1 cellular context compared by ENCODE assay signal in the genomic region with DNA sequence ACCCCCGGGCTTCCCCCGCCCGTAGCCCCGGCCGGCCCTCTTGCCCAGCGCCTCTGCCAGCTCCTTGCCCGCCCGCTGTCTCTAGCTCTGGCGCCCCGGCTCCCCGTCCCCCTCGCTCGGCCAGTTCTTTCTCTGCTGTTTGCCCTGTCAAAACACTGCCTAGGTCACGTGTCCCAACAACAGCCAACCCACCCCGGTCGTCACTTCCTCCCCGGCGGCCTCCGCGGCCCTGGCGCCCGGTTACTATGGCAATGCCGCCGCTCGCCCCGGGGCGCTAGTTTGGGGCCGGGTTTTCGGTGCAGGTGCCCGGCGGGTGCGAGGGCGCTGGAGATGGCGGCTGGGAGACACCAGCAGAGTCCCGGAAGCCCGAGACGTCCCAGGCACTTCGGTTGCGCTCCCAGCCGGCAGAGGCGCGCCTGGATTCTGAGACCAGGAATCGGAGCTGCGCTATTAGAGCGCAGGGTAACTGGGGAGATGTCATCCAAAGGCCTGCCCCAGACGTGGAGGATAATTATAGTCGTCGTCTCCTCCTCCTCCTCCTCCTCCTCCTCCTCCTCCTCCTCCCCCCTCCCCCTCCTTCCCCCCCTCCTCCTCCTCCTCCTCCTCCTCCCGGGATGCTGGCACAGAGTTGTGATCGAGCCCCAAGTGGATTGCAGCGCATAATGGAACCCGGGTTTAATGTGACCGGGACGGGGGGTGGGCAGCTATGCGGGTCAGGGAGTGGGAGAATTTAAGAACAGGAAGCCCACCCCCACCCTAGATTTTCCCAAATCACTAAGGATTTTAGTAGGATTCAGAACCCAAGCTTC.
TF ChIP-seq lines count a peak whose summit lies in the region.

A gene with protein sequence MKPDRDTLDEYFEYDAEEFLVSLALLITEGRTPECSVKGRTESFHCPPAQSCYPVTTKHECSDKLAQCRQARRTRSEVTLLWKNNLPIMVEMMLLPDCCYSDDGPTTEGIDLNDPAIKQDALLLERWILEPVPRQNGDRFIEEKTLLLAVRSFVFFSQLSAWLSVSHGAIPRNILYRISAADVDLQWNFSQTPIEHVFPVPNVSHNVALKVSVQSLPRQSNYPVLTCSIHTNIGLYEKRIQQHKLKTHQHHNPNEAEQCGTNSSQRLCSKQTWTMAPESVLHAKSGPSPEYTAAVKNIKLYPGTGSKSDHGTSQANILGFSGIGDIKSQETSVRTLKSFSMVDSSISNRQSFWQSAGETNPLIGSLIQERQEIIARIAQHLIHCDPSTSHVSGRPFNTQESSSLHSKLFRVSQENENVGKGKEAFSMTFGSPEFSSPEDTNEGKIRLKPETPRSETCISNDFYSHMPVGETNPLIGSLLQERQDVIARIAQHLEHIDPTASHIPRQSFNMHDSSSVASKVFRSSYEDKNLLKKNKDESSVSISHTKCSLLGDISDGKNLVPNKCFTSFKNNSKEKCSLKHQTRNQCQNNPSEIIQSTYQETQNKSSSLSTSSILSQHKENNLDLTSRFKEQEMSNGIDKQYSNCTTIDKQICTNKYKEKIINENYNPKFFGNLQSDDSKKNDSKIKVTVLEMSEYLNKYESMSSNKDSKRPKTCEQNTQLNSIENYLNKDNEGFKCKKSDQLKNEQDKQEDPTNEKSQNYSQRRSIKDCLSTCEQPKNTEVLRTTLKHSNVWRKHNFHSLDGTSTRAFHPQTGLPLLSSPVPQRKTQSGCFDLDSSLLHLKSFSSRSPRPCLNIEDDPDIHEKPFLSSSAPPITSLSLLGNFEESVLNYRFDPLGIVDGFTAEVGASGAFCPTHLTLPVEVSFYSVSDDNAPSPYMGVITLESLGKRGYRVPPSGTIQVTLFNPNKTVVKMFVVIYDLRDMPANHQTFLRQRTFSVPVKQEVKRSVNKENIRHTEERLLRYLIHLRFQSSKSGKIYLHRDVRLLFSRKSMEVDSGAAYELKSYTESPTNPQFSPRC (minus strand): TSS at position 157 of the 809 bp plus-strand sequence. CDS start 1,367 bp downstream, outside the sequence.

TF ChIP-seq in HEK293, 187 proteins besides CTCF, POLR2A, EP300 and RAD21 (continued from another document):
- peak; percentile 86 for TF ChIP-seq HIC1 (tag by site-specific recombination; IDR thresholded peaks at IDR 0.05)
- no peak for TF ChIP-seq KLF16 (tag by site-specific recombination; IDR thresholded peaks at IDR 0.05)
- no peak for TF ChIP-seq TCF7L2 (IDR thresholded peaks at IDR 0.05; ENCODE audit: borderline replicate concordance, low read depth, low read length)
- no peak for TF ChIP-seq ZNF670 (tag by site-specific recombination; IDR thresholded peaks at IDR 0.05; ENCODE audit: low read depth)
- TF ChIP-seq ZNF211 (tag by site-specific recombination; IDR thresholded peaks at IDR 0.05; ENCODE audit: low read depth), result no peak
- peak; percentile 51; the same call in 1 of the 2 replicates for TF ChIP-seq ZNF76 (tag by site-specific recombination; IDR thresholded peaks at IDR 0.05; ENCODE audit: borderline replicate concordance, low read depth)
- peak; percentile 39 for TF ChIP-seq ZIC2 (tag by site-specific recombination; IDR thresholded peaks at IDR 0.05)
- TF ChIP-seq ZNF549 (tag by site-specific recombination; IDR thresholded peaks at IDR 0.05), result no peak
- peak; percentile 79 for TF ChIP-seq ZBTB17 (tag by site-specific recombination; IDR thresholded peaks at IDR 0.05)
- TF ChIP-seq ZNF10 (tag by site-specific recombination; IDR thresholded peaks at IDR 0.05), result no peak
- TF ChIP-seq ZNF658 (tag by site-specific recombination; IDR thresholded peaks at IDR 0.05), result no peak
